Comparison of ENCODE assay signal across 11 cellular contexts in the genomic region with DNA sequence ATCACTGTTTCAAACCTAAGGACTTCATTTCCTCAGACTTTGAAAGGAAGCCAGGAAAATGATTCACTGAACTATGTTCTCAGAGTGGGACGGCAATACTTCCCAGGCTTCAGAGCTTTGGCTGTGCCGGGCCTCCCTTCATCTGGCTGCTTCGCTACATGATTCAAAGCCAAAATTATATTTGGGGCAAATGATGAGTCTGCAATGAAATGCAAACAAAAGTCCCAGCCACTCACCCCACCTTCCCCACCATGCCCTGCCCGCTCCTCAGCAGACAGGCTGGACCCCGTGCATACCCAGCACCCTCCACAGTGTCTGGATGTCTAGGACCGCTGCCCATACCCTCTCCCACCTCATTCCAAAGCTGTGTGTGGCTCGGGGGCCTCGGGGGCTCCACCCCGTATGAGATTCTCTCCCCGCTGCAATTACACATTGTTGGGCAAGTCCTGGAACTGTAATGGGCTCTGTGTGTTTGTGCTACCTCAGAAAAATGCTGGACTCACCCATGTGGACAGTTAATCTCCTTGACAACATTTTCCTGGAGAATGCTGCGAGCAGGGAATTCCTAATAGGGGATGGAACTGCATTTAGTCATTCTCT. TPM values are rescaled to one million over a fixed set of nuclear protein-coding genes. Genes with fewer than 3 reads are reported as not detected.
DNase-seq lines count a peak whose midpoint lies in the region; TF ChIP-seq lines count a peak whose summit lies in the region.
"Had no signal": no experiment of that assay in that cellular context is flagged by ENCODE, and none has a peak within 500 bp of the region (broad histone marks: within the 10 kb centered on the region; RNA-seq: fewer than 3 reads in every experiment).

No MANE protein-coding gene starts in this region.

- H3K27me3 ChIP-seq in right atrium auricular region, result no peaks in the 10 kb centered on the region

- DNase-seq in AG20443 (ENCODE audit: low spot score), result peak; percentile 93
- DNase-seq in right atrium auricular region (ENCODE audit: low spot score), result peak; percentile 76
- DNase-seq in retinal pigment epithelial cell (ENCODE audit: low read depth), result peak; percentile 58
- DNase-seq in NCI-H2171 (lab: John Stamatoyannopoulos, UW), result no peak
- DNase-seq in SW480 (ENCODE audit: low spot score), result no peak
- no peak for DNase-seq in activated naive CD4-positive, alpha-beta T cell treated with Interleukin-2 at 50 U/mL for 16 hours
- no peak for DNase-seq in MV-4-11 (lab: John Stamatoyannopoulos, UW)
- DNase-seq: activated CD4-positive, alpha-beta T cell treated with anti-CD3 and anti-CD28 coated beads for 36 hours; central memory CD4-positive, alpha-beta T cell; COR-L47 had no signal

- H3K9me3 ChIP-seq in right atrium auricular region, result no peaks in the 10 kb centered on the region

- TF ChIP-seq CTCF in right atrium auricular region (IDR thresholded peaks at IDR 0.05) (no peak), retinal pigment epithelial cell (conservative IDR thresholded peaks at IDR 0.05; ENCODE audit: low read depth, low read length) (no peak)

- H3K27ac ChIP-seq in angular gyrus (ENCODE audit: low read depth, low read length) (peak overlapping the region; percentile 33), right atrium auricular region (peak overlapping the region; percentile 63 to 65)

- no peaks in the 10 kb centered on the region for H3K36me3 ChIP-seq in right atrium auricular region

- H3K4me1 ChIP-seq in right atrium auricular region, result no peaks in the 10 kb centered on the region

- H3K4me3 ChIP-seq in right atrium auricular region (no peak overlapping the region), retinal pigment epithelial cell (ENCODE audit: low read length) (peak overlapping the region; percentile 10)

RNA-seq across cellular contexts. Expression of gene ATP10A, which starts 32.2 kb away (rescaled TPM):
- total RNA-seq in right atrium auricular region, result 1 to 10 TPM; 3.2 to 6.0 TPM

Comparison
In these comparisons a context has a peak if more than half of its experiments do, and no peak if none do; other contexts are left out.
1. DNase-seq: peak in AG20443 (single experiment), right atrium auricular region (single experiment) and retinal pigment epithelial cell (single experiment); none in NCI-H2171 (single experiment), SW480 (single experiment), activated naive CD4-positive, alpha-beta T cell treated with Interleukin-2 at 50 U/mL for 16 hours (single experiment) and MV-4-11 (single experiment).